8 cellular contexts compared by ENCODE assay signal in genomic region chr9:128072144-128073021, GRCh38. TPM values are rescaled to one million over a fixed set of nuclear protein-coding genes. Genes with fewer than 3 reads are reported as not detected.
A peak's percentile ranks its signal among the peaks of the same experiment; 100 is the strongest.
DNase-seq lines count a peak whose midpoint lies in the region; ATAC-seq and TF ChIP-seq lines count a peak whose summit lies in the region.

No MANE protein-coding gene starts in this region.

- peaks cover 25% of the 10 kb centered on the region for H3K4me1 ChIP-seq in GM23338 (ENCODE audit: insufficient read depth)
- H3K4me1 ChIP-seq in gastroesophageal sphincter = peaks cover 0 to 79% (median 24%) of the 10 kb centered on the region in 3 donors
- no peaks in the 10 kb centered on the region for H3K4me1 ChIP-seq in urinary bladder (ENCODE audit: insufficient read depth)

- no peak for TF ChIP-seq POLR2A in gastroesophageal sphincter (IDR thresholded peaks at IDR 0.05)

- H3K4me3 ChIP-seq in GM23338 (peak overlapping the region; percentile 39), gastroesophageal sphincter (no peak overlapping the region), urinary bladder (ENCODE audit: low read depth, low read length) (no peak overlapping the region)

- 3 to 11% methylated on average over 4 to 5 of the region's 5 CpGs for WGBS in gastroesophageal sphincter (ENCODE audit: low coverage in 1 of 2), 2 donors
- WGBS in urinary bladder = 5% methylated on average over 5 of the region's 5 CpGs

- no peaks in the 10 kb centered on the region for H3K9me3 Mint-ChIP-seq in GM23338
- no peaks in the 10 kb centered on the region for H3K9me3 Mint-ChIP-seq in activated naive CD4-positive, alpha-beta T cell treated with anti-CD3 and anti-CD28 coated beads for 36 hours
- H3K9me3 Mint-ChIP-seq in osteocyte (ENCODE audit: unreplicated experiment) = no peaks in the 10 kb centered on the region

- peak overlapping the region; percentile 85 for H3K27ac Mint-ChIP-seq in GM23338
- peak overlapping the region; percentile 95 for H3K27ac Mint-ChIP-seq in activated naive CD4-positive, alpha-beta T cell treated with anti-CD3 and anti-CD28 coated beads for 36 hours
- H3K27ac Mint-ChIP-seq in osteocyte (ENCODE audit: unreplicated experiment) = peak overlapping the region; percentile 92

- H3K27me3 Mint-ChIP-seq in GM23338 (ENCODE audit: insufficient read depth, low read depth, poor library complexity) (peaks cover 5% of the 10 kb centered on the region), osteocyte (ENCODE audit: unreplicated experiment) (no peaks in the 10 kb centered on the region)
- no peaks in the 10 kb centered on the region for H3K27me3 Mint-ChIP-seq in activated naive CD4-positive, alpha-beta T cell treated with anti-CD3 and anti-CD28 coated beads for 36 hours (ENCODE audit: low read depth)

- CTCF ChIA-PET in activated naive CD4-positive, alpha-beta T cell treated with anti-CD3 and anti-CD28 coated beads for 36 hours (lab: Charles Lee) = interaction anchor here (0.7 to 1.3 kb wide), 6 partner anchors 25 to 292 kb away, joined by 3 to 7 read pairs (median 4); no protein-coding TSS in a partner anchor

- no peaks in the 10 kb centered on the region for H3K9me3 ChIP-seq in gastroesophageal sphincter

- H3K36me3 ChIP-seq in GM23338 (ENCODE audit: insufficient read depth) = no peaks in the 10 kb centered on the region
- H3K36me3 ChIP-seq in gastroesophageal sphincter = no peaks in the 10 kb centered on the region
- H3K36me3 ChIP-seq in urinary bladder (ENCODE audit: insufficient read depth) = no peaks in the 10 kb centered on the region

- no peaks in the 10 kb centered on the region for H3K9me2 ChIP-seq in GM23338 (ENCODE audit: insufficient read depth)

- TF ChIP-seq CTCF in GM23338 (conservative IDR thresholded peaks at IDR 0.05; ENCODE audit: low read depth in 2 of 2) (no peak), gastroesophageal sphincter (IDR thresholded peaks at IDR 0.05) (no peak), osteocyte (IDR thresholded peaks at IDR 0.05) (no peak)

- peak; percentile 65 for DNase-seq in A172 (ENCODE audit: low spot score)
- DNase-seq in GM23338 (ENCODE audit: low spot score) = no peak
- peak; percentile 93 for DNase-seq in OCI-M1 (lab: John Stamatoyannopoulos, UW)
- peak; percentile 84 for DNase-seq in activated naive CD4-positive, alpha-beta T cell treated with anti-CD3 and anti-CD28 coated beads for 36 hours
- DNase-seq in osteocyte (ENCODE audit: extremely low spot score, unreplicated experiment) = no peak

- no peak overlapping the region for H2AFZ ChIP-seq in GM23338

- peak overlapping the region; percentile 74 for H3K27ac ChIP-seq in GM23338 (ENCODE audit: low read depth)
- peak overlapping the region; percentile 82 to 99 (median 88) for H3K27ac ChIP-seq in gastroesophageal sphincter
- peak overlapping the region; percentile 93 for H3K27ac ChIP-seq in urinary bladder (ENCODE audit: low read depth)

- H3K4me1 Mint-ChIP-seq in GM23338 (peaks cover 33% of the 10 kb centered on the region), osteocyte (ENCODE audit: unreplicated experiment) (peaks cover 43% of the 10 kb centered on the region)
- peaks cover 52% of the 10 kb centered on the region for H3K4me1 Mint-ChIP-seq in activated naive CD4-positive, alpha-beta T cell treated with anti-CD3 and anti-CD28 coated beads for 36 hours (ENCODE audit: low read depth)

- intact Hi-C loops in activated naive CD4-positive, alpha-beta T cell treated with anti-CD3 and anti-CD28 coated beads for 36 hours (cut with micrococcal nuclease) = loop anchor here (1.0 kb wide), 1 partner anchor 22 kb away; no protein-coding TSS in a partner anchor

- H3K4me3 Mint-ChIP-seq in GM23338 (peak overlapping the region; percentile 27; the same call in 1 of the 3 replicates), osteocyte (ENCODE audit: unreplicated experiment) (peak overlapping the region; percentile 47)
- peak overlapping the region; percentile 69 for H3K4me3 Mint-ChIP-seq in activated naive CD4-positive, alpha-beta T cell treated with anti-CD3 and anti-CD28 coated beads for 36 hours

- 0 out of 2 replicates have a peak, but pooled peaks cover 5% of the 10 kb centered on the region for H4K20me1 ChIP-seq in GM23338 (replicated peaks; ENCODE audit: insufficient read depth)

- peaks cover 5% of the 10 kb centered on the region; the same call in 2 of the 3 replicates for H3K36me3 Mint-ChIP-seq in GM23338 (ENCODE audit: low read depth)
- peaks cover 10% of the 10 kb centered on the region for H3K36me3 Mint-ChIP-seq in activated naive CD4-positive, alpha-beta T cell treated with anti-CD3 and anti-CD28 coated beads for 36 hours (ENCODE audit: low read depth)
- no peaks in the 10 kb centered on the region for H3K36me3 Mint-ChIP-seq in osteocyte (ENCODE audit: unreplicated experiment)

- H3K79me2 ChIP-seq in GM23338 (replicated peaks; ENCODE audit: insufficient read depth) = peaks cover 83% of the 10 kb centered on the region

- peaks cover 7% of the 10 kb centered on the region; the same call in 1 of the 2 replicates for H3F3A ChIP-seq in GM23338 (replicated peaks; ENCODE audit: low read depth)

- ATAC-seq in GM23338 (no peak), gastroesophageal sphincter (no peak), HG02973 (IDR thresholded peaks at IDR 0.05; ENCODE audit: unreplicated experiment) (no peak)

- TF ChIP-seq EP300 in gastroesophageal sphincter (IDR thresholded peaks at IDR 0.05) = no peak

- peak overlapping the region; percentile 73 for H3K4me2 ChIP-seq in GM23338

- no peaks in the 10 kb centered on the region for H3K27me3 ChIP-seq in GM23338 (ENCODE audit: insufficient read depth)
- no peaks in the 10 kb centered on the region for H3K27me3 ChIP-seq in gastroesophageal sphincter

TF ChIP-seq in GM23338, 12 proteins besides CTCF, POLR2A, EP300 and RAD21 (continues in another document):
- no peak for TF ChIP-seq POLR2AphosphoS5 (IDR thresholded peaks at IDR 0.05; ENCODE audit: low read depth)
- TF ChIP-seq REST (IDR thresholded peaks at IDR 0.05; ENCODE audit: unreplicated experiment) = no peak
- no peak for TF ChIP-seq NANOG (IDR thresholded peaks at IDR 0.05; ENCODE audit: borderline replicate concordance)

RNA-seq across cellular contexts. Expression of gene SLC25A25, which starts 4.4 kb away (rescaled TPM):
- total RNA-seq in A172 (2014; rRNA removed; shearing (Covaris generic)) = 27.8 and 32.7 TPM in 2 replicates
- 21.2 and 27.0 TPM in 2 replicates for total RNA-seq in GM23338 (2014; rRNA removed; shearing (Covaris generic))
- polyA plus RNA-seq in GM23338 (2016; fragmentation: Nextera tagmentation; extraction: Ambion mirVana) = 6.1 and 7.1 TPM in 2 replicates
- 10 to 100 TPM; 12.0 to 12.7 TPM for total RNA-seq in activated naive CD4-positive, alpha-beta T cell treated with anti-CD3 and anti-CD28 coated beads for 36 hours
- total RNA-seq in gastroesophageal sphincter = 10 to 100 TPM; 16.1 to 64.1 (median 18.3) TPM
- total RNA-seq in osteocyte = 15.6 and 18.0 TPM in 2 replicates
- total RNA-seq in urinary bladder = 14.4 TPM
- 23.1 TPM for polyA plus RNA-seq in urinary bladder

RNA-seq across cellular contexts. Expression of gene NAIF1, which starts 5.3 kb away (rescaled TPM):
- 14.1 and 15.7 TPM in 2 replicates for total RNA-seq in A172 (2014; rRNA removed; shearing (Covaris generic))
- 5.5 and 6.7 TPM in 2 replicates for total RNA-seq in GM23338 (2014; rRNA removed; shearing (Covaris generic))
- polyA plus RNA-seq in GM23338 (2016; fragmentation: Nextera tagmentation; extraction: Ambion mirVana) (4.0 and 4.9 TPM in 2 replicates), urinary bladder (8.2 TPM)
- total RNA-seq in activated naive CD4-positive, alpha-beta T cell treated with anti-CD3 and anti-CD28 coated beads for 36 hours = 10 to 100 TPM; 12.3 to 12.8 TPM
- total RNA-seq in gastroesophageal sphincter (10 to 100 TPM in 1 of 4 donors, 1 to 10 TPM in 3; 5.3 to 11.4 (median 8.6) TPM), osteocyte (8.4 and 8.8 TPM in 2 replicates), urinary bladder (6.9 TPM)

RNA-seq across cellular contexts. Expression of gene PTGES2, which starts 55.1 kb away (rescaled TPM):
- 84.2 and 87.7 TPM in 2 replicates for total RNA-seq in A172 (2014; rRNA removed; shearing (Covaris generic))
- total RNA-seq in GM23338 (2014; rRNA removed; shearing (Covaris generic)) = 108 and 124 TPM in 2 replicates
- 56.3 and 59.7 TPM in 2 replicates for polyA plus RNA-seq in GM23338 (2016; fragmentation: Nextera tagmentation; extraction: Ambion mirVana)
- total RNA-seq in activated naive CD4-positive, alpha-beta T cell treated with anti-CD3 and anti-CD28 coated beads for 36 hours = 10 to 100 TPM; 47.6 to 48.4 TPM
- 10 to 100 TPM; 46.1 to 85.8 (median 57.5) TPM for total RNA-seq in gastroesophageal sphincter
- total RNA-seq in osteocyte = 79.2 and 80.3 TPM in 2 replicates
- 21.1 TPM for total RNA-seq in urinary bladder
- 59.6 TPM for polyA plus RNA-seq in urinary bladder

Comparison
In these comparisons a context has a peak if more than half of its experiments do, and no peak if none do; other contexts are left out.
1. DNase-seq: peak in A172 (single experiment), OCI-M1 (single experiment) and activated naive CD4-positive, alpha-beta T cell treated with anti-CD3 and anti-CD28 coated beads for 36 hours (single experiment); none in GM23338 (single experiment) and osteocyte (single experiment).
2. Peak in every context shown above with its lines, with median percentiles within 50 percentile points of each other: H3K27ac ChIP-seq, H3K27ac Mint-ChIP-seq and H3K4me3 Mint-ChIP-seq.